In genomic region chr4:112296949-112297483, GRCh38 we compare ENCODE assay signal across 1 cellular context.
TF ChIP-seq lines count a peak whose summit lies in the region.

ALPK1 (plus strand) TSS chr4:112297369.

TF ChIP-seq in HepG2, 621 proteins besides CTCF, POLR2A, EP300 and RAD21 (continued from another document):
- TF ChIP-seq, protein P1, sequence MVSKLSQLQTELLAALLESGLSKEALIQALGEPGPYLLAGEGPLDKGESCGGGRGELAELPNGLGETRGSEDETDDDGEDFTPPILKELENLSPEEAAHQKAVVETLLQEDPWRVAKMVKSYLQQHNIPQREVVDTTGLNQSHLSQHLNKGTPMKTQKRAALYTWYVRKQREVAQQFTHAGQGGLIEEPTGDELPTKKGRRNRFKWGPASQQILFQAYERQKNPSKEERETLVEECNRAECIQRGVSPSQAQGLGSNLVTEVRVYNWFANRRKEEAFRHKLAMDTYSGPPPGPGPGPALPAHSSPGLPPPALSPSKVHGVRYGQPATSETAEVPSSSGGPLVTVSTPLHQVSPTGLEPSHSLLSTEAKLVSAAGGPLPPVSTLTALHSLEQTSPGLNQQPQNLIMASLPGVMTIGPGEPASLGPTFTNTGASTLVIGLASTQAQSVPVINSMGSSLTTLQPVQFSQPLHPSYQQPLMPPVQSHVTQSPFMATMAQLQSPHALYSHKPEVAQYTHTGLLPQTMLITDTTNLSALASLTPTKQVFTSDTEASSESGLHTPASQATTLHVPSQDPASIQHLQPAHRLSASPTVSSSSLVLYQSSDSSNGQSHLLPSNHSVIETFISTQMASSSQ (IDR thresholded peaks at IDR 0.05; ENCODE audit: low read depth), result no peak
- TF ChIP-seq, protein P1 (CRISPR knock-in tag; IDR thresholded peaks at IDR 0.05; ENCODE audit: borderline replicate concordance), result no peak
- TF ChIP-seq YEATS2 (CRISPR knock-in tag; IDR thresholded peaks at IDR 0.05; ENCODE audit: borderline replicate concordance) (peak; percentile 49; the same call in 1 of the 2 replicates), BCL6 (CRISPR knock-in tag; IDR thresholded peaks at IDR 0.05) (peak; percentile 44), ZNF550 (CRISPR knock-in tag; IDR thresholded peaks at IDR 0.05; ENCODE audit: borderline replicate concordance) (no peak), NFYC (CRISPR knock-in tag; IDR thresholded peaks at IDR 0.05) (peak; percentile 56), ELF3 (CRISPR knock-in tag; IDR thresholded peaks at IDR 0.05) (peak; percentile 55; the same call in 1 of the 2 replicates), CEBPB (IDR thresholded peaks at IDR 0.05; ENCODE audit: borderline replicate concordance, low read depth, low read length) (peak; percentile 75), ZNF83 (CRISPR knock-in tag; IDR thresholded peaks at IDR 0.05; ENCODE audit: borderline replicate concordance) (no peak), ARID5B (CRISPR knock-in tag; IDR thresholded peaks at IDR 0.05) (peak; percentile 57; the same call in 1 of the 2 replicates), GABPA (IDR thresholded peaks at IDR 0.05; ENCODE audit: low read depth, low read length) (no peak), GABPA (CRISPR knock-in tag; IDR thresholded peaks at IDR 0.05; ENCODE audit: low read depth) (peak; percentile 51; the same call in 1 of the 2 replicates), ATF4 (CRISPR knock-in tag; IDR thresholded peaks at IDR 0.05) (peak in 1 of 2 experiments; percentile 53; a peak in 1 of 4 replicates), TCF12 (IDR thresholded peaks at IDR 0.05) (no peak), TCF12 (CRISPR knock-in tag; IDR thresholded peaks at IDR 0.05) (no peak), KAT8 (CRISPR knock-in tag; IDR thresholded peaks at IDR 0.05) (peak; percentile 40; the same call in 1 of the 2 replicates), PAXIP1 (CRISPR knock-in tag; conservative IDR thresholded peaks at IDR 0.05) (0 out of 2 replicates have a peak, but pooled peaks have one; percentile 11)
- TF ChIP-seq, protein P2, sequence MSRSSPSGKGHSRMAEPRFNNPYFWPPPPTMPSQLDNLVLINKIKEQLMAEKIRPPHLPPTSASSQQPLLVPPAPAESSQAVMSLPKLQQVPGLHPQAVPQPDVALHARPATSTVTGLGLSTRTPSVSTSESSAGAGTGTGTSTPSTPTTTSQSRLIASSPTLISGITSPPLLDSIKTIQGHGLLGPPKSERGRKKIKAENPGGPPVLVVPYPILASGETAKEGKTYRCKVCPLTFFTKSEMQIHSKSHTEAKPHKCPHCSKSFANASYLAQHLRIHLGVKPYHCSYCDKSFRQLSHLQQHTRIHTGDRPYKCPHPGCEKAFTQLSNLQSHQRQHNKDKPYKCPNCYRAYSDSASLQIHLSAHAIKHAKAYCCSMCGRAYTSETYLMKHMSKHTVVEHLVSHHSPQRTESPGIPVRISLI (CRISPR knock-in tag; IDR thresholded peaks at IDR 0.05; ENCODE audit: borderline replicate concordance), result peak; percentile 79; the same call in 1 of the 2 replicates
